ENCODE assay signal across 10 cellular contexts in the genomic region with DNA sequence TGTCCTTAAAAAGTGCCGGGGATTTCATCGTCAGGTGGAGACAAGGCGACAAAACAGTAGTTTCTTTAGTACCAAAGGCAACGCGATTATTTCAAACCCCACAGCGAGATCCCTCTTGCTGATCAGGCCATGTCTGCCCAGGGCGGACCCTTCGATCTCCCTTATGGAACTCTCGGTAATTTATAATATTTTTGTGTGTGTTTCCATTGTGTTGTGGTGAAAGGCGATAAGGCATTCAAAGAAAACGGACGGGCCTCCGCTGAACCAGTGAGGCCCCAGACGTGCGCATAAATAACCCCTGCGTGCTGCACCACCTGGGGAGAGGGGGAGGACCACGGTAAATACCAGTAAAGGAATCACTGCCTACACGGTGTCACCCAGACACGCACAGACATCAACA. TPM values are rescaled to one million over a fixed set of nuclear protein-coding genes. Genes with fewer than 3 reads are reported as not detected.
DNase-seq lines count a peak whose midpoint lies in the region; FAIRE-seq and TF ChIP-seq lines count a peak whose summit lies in the region.
"Had no signal": no experiment of that assay in that cellular context is flagged by ENCODE, and none has a peak within 500 bp of the region (broad histone marks: within the 10 kb centered on the region; RNA-seq: fewer than 3 reads in every experiment).

No MANE protein-coding gene starts in this region.

- H4K20me1 ChIP-seq in H1 (replicated peaks in 1 of 2; ENCODE audit: control insufficient read depth in 1 of 2, insufficient read depth in 2 of 2, low read length in 2 of 2): peaks cover 0 to 7% of the 10 kb centered on the region in 2 experiments

- H3K27me3 ChIP-seq in H1 (replicated peaks in 1 of 4; ENCODE audit: control insufficient read depth in 3 of 4, extremely low read depth in 1 of 4, insufficient read depth in 3 of 4, low read length in 3 of 4) (peaks cover 55 to 76% (median 73%) of the 10 kb centered on the region in 4 experiments), skeletal muscle satellite cell (ENCODE audit: control insufficient read depth, insufficient read depth, low read length) (peaks cover 70% of the 10 kb centered on the region), uterus (peaks cover 47 to 76% of the 10 kb centered on the region in 2 donors)

- no peak overlapping the region for H2BK20ac ChIP-seq in H1 (ENCODE audit: low read length)

- TF ChIP-seq CTCF in H1 (IDR thresholded peaks at IDR 0.05; ENCODE audit: control extremely low read depth in 1 of 3, insufficient read depth in 1 of 3, low read depth in 1 of 3, low read length in 3 of 3) (no peak), uterus (IDR thresholded peaks at IDR 0.05) (no peak)

- H3K27ac ChIP-seq in H1 (ENCODE audit: low read depth, low read length) (no peak overlapping the region), substantia nigra (ENCODE audit: low read depth, low read length, poor library complexity, severe bottlenecking) (no peak overlapping the region), uterus (no peak overlapping the region)

- H3K9me3 Mint-ChIP-seq in T-helper 1 cell treated with Interleukin-12 subunit alpha and Interleukin-12 subunit beta and Interleukin-4 antibody, amounts not matched to agents 30 μg/mL and 1 μg/mL, for 36 hours: no peaks in the 10 kb centered on the region

- H3K23ac ChIP-seq in H1 (ENCODE audit: insufficient read length): no peak overlapping the region

- H3K79me2 ChIP-seq in H1 (ENCODE audit: control insufficient read depth in 1 of 2, insufficient read depth in 2 of 2, low read length in 2 of 2): no peaks in the 10 kb centered on the region

- WGBS in H1 (ENCODE audit: extremely low coverage in 1 of 2, insufficient coverage in 1 of 2, insufficient read length in 1 of 2, insufficient replicate concordance in 2 of 2, low coverage in 1 of 2, low lambda C conversion rate in 2 of 2, missing lambda C conversion rate in 1 of 2), 2 experiments: 4% methylated on average over 19 of the region's 19 CpGs; no CpG with 5 or more reads in 1 of the 2 experiments

- no peak overlapping the region for H4K91ac ChIP-seq in H1 (replicated peaks; ENCODE audit: insufficient read length, low read length)

- H3K14ac ChIP-seq in H1 (ENCODE audit: insufficient read length): no peak overlapping the region

- no peak overlapping the region for H2BK120ac ChIP-seq in H1 (replicated peaks; ENCODE audit: low read depth, low read length)

- no peak overlapping the region for H2BK5ac ChIP-seq in H1 (ENCODE audit: low read depth, low read length)

- no peak overlapping the region for H2AFZ ChIP-seq in H1 (ENCODE audit: low read length)

- POLR2A ChIA-PET in H1 (lab: Charles Lee; ENCODE audit: partially characterized antibody): interaction anchor here (3.9 kb wide), 1 partner anchor 103 kb away, joined by 13 read pairs; no protein-coding TSS in a partner anchor

- intact Hi-C loops in uterus (cut with DNase I; ENCODE audit: low total_unique reads): loop anchor here (10.0 kb wide), 2 partner anchors 331 to 441 kb away; no protein-coding TSS in a partner anchor

- H3K4me3 ChIP-seq in H1 (ENCODE audit: extremely low read depth in 1 of 4, insufficient read depth in 2 of 4, low read depth in 3 of 4, low read length in 4 of 4) (peak overlapping the region; percentile 3 to 70 (median 52); a peak in 7 of 8 replicates), skeletal muscle satellite cell (ENCODE audit: low read length) (no peak overlapping the region), uterus (peak overlapping the region in 1 of 2 donors; percentile 31)

- H3K4ac ChIP-seq in H1 (replicated peaks; ENCODE audit: insufficient read length, low read depth, low read length): no peak overlapping the region

- peak overlapping the region; percentile 72 for H3K4me3 Mint-ChIP-seq in T-helper 1 cell treated with Interleukin-12 subunit alpha and Interleukin-12 subunit beta and Interleukin-4 antibody, amounts not matched to agents 30 μg/mL and 1 μg/mL, for 36 hours

- peaks cover 74% of the 10 kb centered on the region for H3K27me3 Mint-ChIP-seq in T-helper 1 cell treated with Interleukin-12 subunit alpha and Interleukin-12 subunit beta and Interleukin-4 antibody, amounts not matched to agents 30 μg/mL and 1 μg/mL, for 36 hours (ENCODE audit: low read depth)

- TF ChIP-seq RAD21 in H1 (IDR thresholded peaks at IDR 0.05 in 1 of 2, conservative IDR thresholded peaks at IDR 0.05 in 1 of 2; ENCODE audit: low read depth in 2 of 2, low read length in 2 of 2): no peak

- H3K4me1 Mint-ChIP-seq in T-helper 1 cell treated with Interleukin-12 subunit alpha and Interleukin-12 subunit beta and Interleukin-4 antibody, amounts not matched to agents 30 μg/mL and 1 μg/mL, for 36 hours (ENCODE audit: low read depth): peaks cover 19% of the 10 kb centered on the region

- peaks cover 42% of the 10 kb centered on the region for H3K23me2 ChIP-seq in H1 (ENCODE audit: low read depth, low read length)

- no peak for FAIRE-seq in H1 (lab: Jason Lieb, UNC)

- no peak overlapping the region for H4K5ac ChIP-seq in H1 (ENCODE audit: insufficient read length, low read depth, low read length)

- no peak overlapping the region for H2AK5ac ChIP-seq in H1 (ENCODE audit: low read depth, low read length)

- H4K8ac ChIP-seq in H1 (ENCODE audit: extremely low read depth, insufficient read depth, low read length): no peak overlapping the region

- peaks cover 3 to 46% (median 21%) of the 10 kb centered on the region in 4 experiments for H3K4me1 ChIP-seq in H1 (replicated peaks in 1 of 4; ENCODE audit: control insufficient read depth in 3 of 4, insufficient read depth in 4 of 4, low read length in 3 of 4)
- peaks cover 25% of the 10 kb centered on the region for H3K4me1 ChIP-seq in skeletal muscle satellite cell (ENCODE audit: control insufficient read depth, insufficient read depth, low read length)
- H3K4me1 ChIP-seq in uterus: peaks cover 0 to 24% of the 10 kb centered on the region in 2 donors

- H3K9ac ChIP-seq in H1 (replicated peaks in 1 of 4; ENCODE audit: extremely low read depth in 1 of 4, low read depth in 3 of 4, low read length in 3 of 4) (no peak overlapping the region), skeletal muscle satellite cell (ENCODE audit: low read depth, low read length) (no peak overlapping the region)

- CTCF ChIA-PET in H1 (lab: Charles Lee; ENCODE audit: partially characterized antibody): interaction anchor here (0.6 to 6.1 kb wide), 36 partner anchors 10 to 883 kb away, joined by 3 to 68 read pairs (median 4); no protein-coding TSS in a partner anchor

- no peak for DNase-seq in T-helper 1 cell
- peak; percentile 58 for DNase-seq in NCI-H774 (lab: John Stamatoyannopoulos, UW)
- no peak for DNase-seq in H1 (ENCODE audit: low read depth in 1 of 2, low spot score in 2 of 2)
- no peak for DNase-seq in substantia nigra (lab: John Stamatoyannopoulos, UW)
- DNase-seq in NOMO-1 (lab: John Stamatoyannopoulos, UW; ENCODE audit: unreplicated experiment in 2 of 2): no peak
- no peak for DNase-seq in uterus

- peak overlapping the region; percentile 64 for H3K27ac Mint-ChIP-seq in T-helper 1 cell treated with Interleukin-12 subunit alpha and Interleukin-12 subunit beta and Interleukin-4 antibody, amounts not matched to agents 30 μg/mL and 1 μg/mL, for 36 hours

- no peak overlapping the region; the same call in 1 of the 2 replicates for H3K18ac ChIP-seq in H1 (ENCODE audit: extremely low read depth, low read length)

- no peak for TF ChIP-seq EP300 in H1 (IDR thresholded peaks at IDR 0.05; ENCODE audit: borderline replicate concordance in 1 of 2, low read depth in 2 of 2, low read length in 2 of 2)

- H3K9me3 ChIP-seq in H1 (ENCODE audit: insufficient read depth in 2 of 2, low read depth in 1 of 2, low read length in 1 of 2): no peaks in the 10 kb centered on the region
- H3K9me3 ChIP-seq in skeletal muscle satellite cell (replicated peaks; ENCODE audit: low read length): no peaks in the 10 kb centered on the region
- H3K9me3 ChIP-seq in uterus: no peaks in the 10 kb centered on the region

- no peaks in the 10 kb centered on the region for H3K36me3 Mint-ChIP-seq in T-helper 1 cell treated with Interleukin-12 subunit alpha and Interleukin-12 subunit beta and Interleukin-4 antibody, amounts not matched to agents 30 μg/mL and 1 μg/mL, for 36 hours (ENCODE audit: low read depth)

- no peak overlapping the region for H2BK12ac ChIP-seq in H1 (ENCODE audit: low read depth, low read length)

- H2BK15ac ChIP-seq in H1 (ENCODE audit: low read length): no peak overlapping the region

- no peaks in the 10 kb centered on the region; a peak in 1 of 8 replicates for H3K36me3 ChIP-seq in H1 (ENCODE audit: control insufficient read depth in 2 of 4, insufficient read depth in 4 of 4, low read length in 3 of 4)
- H3K36me3 ChIP-seq in skeletal muscle satellite cell (ENCODE audit: insufficient read depth, low read length): no peaks in the 10 kb centered on the region
- no peaks in the 10 kb centered on the region for H3K36me3 ChIP-seq in uterus

- peak overlapping the region; percentile 76 to 89 for H3K4me2 ChIP-seq in H1 (ENCODE audit: insufficient read depth in 1 of 2, low read depth in 2 of 2, low read length in 2 of 2)
- peak overlapping the region; percentile 96 for H3K4me2 ChIP-seq in skeletal muscle satellite cell (ENCODE audit: low read length)

- H3K79me1 ChIP-seq in H1 (ENCODE audit: low read depth, low read length): no peaks in the 10 kb centered on the region

- no peak overlapping the region for H3K56ac ChIP-seq in H1 (replicated peaks; ENCODE audit: insufficient read length, low read depth, low read length)

- TF ChIP-seq POLR2A in H1 (IDR thresholded peaks at IDR 0.05; ENCODE audit: control extremely low read depth in 1 of 2, low read depth in 2 of 2, low read length in 2 of 2) (no peak), uterus (IDR thresholded peaks at IDR 0.05) (no peak)

RNA-seq across cellular contexts. Expression of gene GAD1, which starts 1.4 kb away (rescaled TPM):
- 0.34 and 0.65 TPM in 2 replicates for total RNA-seq in H1 (2021; fragmentation: NEBNext Ultra II Directional; extraction: Animal tissue kit (Norgen Biotek cat#: 25700))
- 1.0 and 1.1 TPM in 2 replicates for polyA plus RNA-seq in H1 (2011; rRNA removed)
- 0.87 TPM for polyA plus RNA-seq in H1 (2011; cell fraction: cytosol; rRNA removed)
- polyA plus RNA-seq in H1 (2011; cell fraction: nucleus; rRNA removed): 2.7 TPM
- 1.0 to 1.8 TPM (median 1.4 TPM) in 4 replicates for polyA plus RNA-seq in H1 (2012, experiment 1 of 2)
- polyA plus RNA-seq in H1 (2012, experiment 2 of 2): 1.4 TPM
- 0.22 TPM for polyA plus RNA-seq in H1 (2013, experiment 1 of 2)
- 0.18 TPM for polyA plus RNA-seq in H1 (2013, experiment 2 of 2)
- polyA minus RNA-seq in H1 (2011; rRNA and poly(A)+ RNA removed): 0.38 and 1.2 TPM in 2 replicates
- polyA minus RNA-seq in H1 (2011; cell fraction: cytosol; rRNA and poly(A)+ RNA removed): not detected
- 1.9 TPM for polyA minus RNA-seq in H1 (2011; cell fraction: nucleus; rRNA and poly(A)+ RNA removed)
- not detected in 2 replicates for total RNA-seq in skeletal muscle satellite cell (2012; rRNA removed)
- 1 to 10 TPM in 1 of 4 donors, under 1 TPM in 1, not detected in 2; 0.83 to 1.6 TPM for total RNA-seq in uterus

RNA-seq across cellular contexts. Expression of gene ERICH2, which starts 45.1 kb away (rescaled TPM):
- total RNA-seq in H1 (2021; fragmentation: NEBNext Ultra II Directional; extraction: Animal tissue kit (Norgen Biotek cat#: 25700)): 2.0 and 2.1 TPM in 2 replicates
- polyA plus RNA-seq in H1 (2011; rRNA removed): 0.20 TPM in 1 of 2 replicates, not detected in the other
- not detected for polyA plus RNA-seq in H1 (2011; cell fraction: cytosol; rRNA removed)
- not detected for polyA plus RNA-seq in H1 (2011; cell fraction: nucleus; rRNA removed)
- polyA plus RNA-seq in H1 (2012, experiment 1 of 2): 0.66 to 2.6 TPM (median 1.9 TPM) in 4 replicates
- polyA plus RNA-seq in H1 (2012, experiment 2 of 2): 0.96 TPM
- 1.5 TPM for polyA plus RNA-seq in H1 (2013, experiment 1 of 2)
- polyA plus RNA-seq in H1 (2013, experiment 2 of 2): 1.4 TPM
- not detected in 2 replicates for polyA minus RNA-seq in H1 (2011; rRNA and poly(A)+ RNA removed)
- not detected for polyA minus RNA-seq in H1 (2011; cell fraction: cytosol; rRNA and poly(A)+ RNA removed)
- polyA minus RNA-seq in H1 (2011; cell fraction: nucleus; rRNA and poly(A)+ RNA removed): not detected
- total RNA-seq in skeletal muscle satellite cell (2012; rRNA removed): not detected in 2 replicates
- 1 to 10 TPM in 1 of 4 donors, not detected in 3; 2.2 TPM for total RNA-seq in uterus
- total RNA-seq: M059J; T-helper 2 cell treated with Interferon-gamma antibody and Interleukin-4, amounts not matched to agents 100 ng/mL and 5 ng/mL, for 36 hours had no signal
